Comparison of ENCODE assay signal across 2 cellular contexts in genomic region chr2:28955492-28955891, GRCh38.
TF ChIP-seq lines count a peak whose summit lies in the region.

No MANE protein-coding gene starts in this region.

TF ChIP-seq in HepG2, 621 proteins besides CTCF, POLR2A, EP300 and RAD21:
- peak; percentile 43; the same call in 1 of the 2 replicates for TF ChIP-seq NFYC (CRISPR knock-in tag; IDR thresholded peaks at IDR 0.05)
- TF ChIP-seq REPIN1 (CRISPR knock-in tag; IDR thresholded peaks at IDR 0.05; ENCODE audit: borderline replicate concordance, low read depth) = no peak
- TF ChIP-seq ZNF382 (CRISPR knock-in tag; IDR thresholded peaks at IDR 0.05; ENCODE audit: borderline replicate concordance) = no peak
- peak; percentile 38 for TF ChIP-seq NFYB (CRISPR knock-in tag; IDR thresholded peaks at IDR 0.05)
- TF ChIP-seq ZNF576 (CRISPR knock-in tag; IDR thresholded peaks at IDR 0.05) = no peak
- TF ChIP-seq MYPOP (CRISPR knock-in tag; IDR thresholded peaks at IDR 0.05) = no peak
- no peak for TF ChIP-seq PCBP1 (IDR thresholded peaks at IDR 0.05; ENCODE audit: borderline replicate concordance, low read depth, low read length)
- TF ChIP-seq REL (CRISPR knock-in tag; conservative IDR thresholded peaks at IDR 0.05) = no peak
- TF ChIP-seq ZNF484 (CRISPR knock-in tag; IDR thresholded peaks at IDR 0.05; ENCODE audit: borderline replicate concordance, low read depth) = no peak
- TF ChIP-seq, protein P1, sequence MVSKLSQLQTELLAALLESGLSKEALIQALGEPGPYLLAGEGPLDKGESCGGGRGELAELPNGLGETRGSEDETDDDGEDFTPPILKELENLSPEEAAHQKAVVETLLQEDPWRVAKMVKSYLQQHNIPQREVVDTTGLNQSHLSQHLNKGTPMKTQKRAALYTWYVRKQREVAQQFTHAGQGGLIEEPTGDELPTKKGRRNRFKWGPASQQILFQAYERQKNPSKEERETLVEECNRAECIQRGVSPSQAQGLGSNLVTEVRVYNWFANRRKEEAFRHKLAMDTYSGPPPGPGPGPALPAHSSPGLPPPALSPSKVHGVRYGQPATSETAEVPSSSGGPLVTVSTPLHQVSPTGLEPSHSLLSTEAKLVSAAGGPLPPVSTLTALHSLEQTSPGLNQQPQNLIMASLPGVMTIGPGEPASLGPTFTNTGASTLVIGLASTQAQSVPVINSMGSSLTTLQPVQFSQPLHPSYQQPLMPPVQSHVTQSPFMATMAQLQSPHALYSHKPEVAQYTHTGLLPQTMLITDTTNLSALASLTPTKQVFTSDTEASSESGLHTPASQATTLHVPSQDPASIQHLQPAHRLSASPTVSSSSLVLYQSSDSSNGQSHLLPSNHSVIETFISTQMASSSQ (IDR thresholded peaks at IDR 0.05; ENCODE audit: low read depth) = no peak
- TF ChIP-seq, protein P1 (CRISPR knock-in tag; IDR thresholded peaks at IDR 0.05; ENCODE audit: borderline replicate concordance) = no peak
- no peak for TF ChIP-seq SETDB1 (CRISPR knock-in tag; IDR thresholded peaks at IDR 0.05; ENCODE audit: borderline replicate concordance)
- no peak for TF ChIP-seq MAF1 (CRISPR knock-in tag; IDR thresholded peaks at IDR 0.05; ENCODE audit: borderline replicate concordance)

TF ChIP-seq in K562, 482 proteins besides CTCF, POLR2A, EP300 and RAD21:
- TF ChIP-seq ETS2 (tag; IDR thresholded peaks at IDR 0.05; ENCODE audit: borderline replicate concordance, poor library complexity, severe bottlenecking) (no peak), MBD1 (CRISPR knock-in tag; IDR thresholded peaks at IDR 0.05) (no peak), ZNF277 (CRISPR knock-in tag; IDR thresholded peaks at IDR 0.05; ENCODE audit: borderline replicate concordance) (no peak), HNRNPLL (IDR thresholded peaks at IDR 0.05; ENCODE audit: low read depth, low read length, poor library complexity, severe bottlenecking) (no peak), CHD1 (IDR thresholded peaks at IDR 0.05; ENCODE audit: low read length) (no peak), CREM (IDR thresholded peaks at IDR 0.05; ENCODE audit: low read depth) (no peak), ZNF780A (CRISPR knock-in tag; IDR thresholded peaks at IDR 0.05) (no peak), NFIX (CRISPR knock-in tag; IDR thresholded peaks at IDR 0.05; ENCODE audit: low read depth) (no peak), SMAD4 (CRISPR knock-in tag; conservative IDR thresholded peaks at IDR 0.05) (no peak)
- TF ChIP-seq, protein P2, sequence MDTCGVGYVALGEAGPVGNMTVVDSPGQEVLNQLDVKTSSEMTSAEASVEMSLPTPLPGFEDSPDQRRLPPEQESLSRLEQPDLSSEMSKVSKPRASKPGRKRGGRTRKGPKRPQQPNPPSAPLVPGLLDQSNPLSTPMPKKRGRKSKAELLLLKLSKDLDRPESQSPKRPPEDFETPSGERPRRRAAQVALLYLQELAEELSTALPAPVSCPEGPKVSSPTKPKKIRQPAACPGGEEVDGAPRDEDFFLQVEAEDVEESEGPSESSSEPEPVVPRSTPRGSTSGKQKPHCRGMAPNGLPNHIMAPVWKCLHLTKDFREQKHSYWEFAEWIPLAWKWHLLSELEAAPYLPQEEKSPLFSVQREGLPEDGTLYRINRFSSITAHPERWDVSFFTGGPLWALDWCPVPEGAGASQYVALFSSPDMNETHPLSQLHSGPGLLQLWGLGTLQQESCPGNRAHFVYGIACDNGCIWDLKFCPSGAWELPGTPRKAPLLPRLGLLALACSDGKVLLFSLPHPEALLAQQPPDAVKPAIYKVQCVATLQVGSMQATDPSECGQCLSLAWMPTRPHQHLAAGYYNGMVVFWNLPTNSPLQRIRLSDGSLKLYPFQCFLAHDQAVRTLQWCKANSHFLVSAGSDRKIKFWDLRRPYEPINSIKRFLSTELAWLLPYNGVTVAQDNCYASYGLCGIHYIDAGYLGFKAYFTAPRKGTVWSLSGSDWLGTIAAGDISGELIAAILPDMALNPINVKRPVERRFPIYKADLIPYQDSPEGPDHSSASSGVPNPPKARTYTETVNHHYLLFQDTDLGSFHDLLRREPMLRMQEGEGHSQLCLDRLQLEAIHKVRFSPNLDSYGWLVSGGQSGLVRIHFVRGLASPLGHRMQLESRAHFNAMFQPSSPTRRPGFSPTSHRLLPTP (IDR thresholded peaks at IDR 0.05; ENCODE audit: borderline replicate concordance, extremely low read depth, insufficient read length) = no peak
- TF ChIP-seq, protein P3, sequence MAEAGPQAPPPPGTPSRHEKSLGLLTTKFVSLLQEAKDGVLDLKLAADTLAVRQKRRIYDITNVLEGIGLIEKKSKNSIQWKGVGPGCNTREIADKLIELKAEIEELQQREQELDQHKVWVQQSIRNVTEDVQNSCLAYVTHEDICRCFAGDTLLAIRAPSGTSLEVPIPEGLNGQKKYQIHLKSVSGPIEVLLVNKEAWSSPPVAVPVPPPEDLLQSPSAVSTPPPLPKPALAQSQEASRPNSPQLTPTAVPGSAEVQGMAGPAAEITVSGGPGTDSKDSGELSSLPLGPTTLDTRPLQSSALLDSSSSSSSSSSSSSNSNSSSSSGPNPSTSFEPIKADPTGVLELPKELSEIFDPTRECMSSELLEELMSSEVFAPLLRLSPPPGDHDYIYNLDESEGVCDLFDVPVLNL (CRISPR knock-in tag; IDR thresholded peaks at IDR 0.05; ENCODE audit: low read depth) = no peak
